In genomic region chr9:135650408-135650807, GRCh38 we compare ENCODE assay signal across 21 cellular contexts. TPM values are rescaled to one million over a fixed set of nuclear protein-coding genes. Genes with fewer than 3 reads are reported as not detected.
"Had no signal": no experiment of that assay in that cellular context is flagged by ENCODE, and none has a peak within 500 bp of the region (broad histone marks: within the 10 kb centered on the region; RNA-seq: fewer than 3 reads in every experiment).

No MANE protein-coding gene starts in this region.

- ATAC-seq: activated CD8-positive, alpha-beta T cell treated with anti-CD3 and anti-CD28 coated beads, Interleukin-2, amount 10 ng/mL, durations not matched to agents 7 days and 5 days; activated naive CD8-positive, alpha-beta T cell treated with anti-CD3 and anti-CD28 coated beads, Interleukin-2, amount 50 U/mL, for 24 hours; left lung; pancreas; sciatic nerve; stimulated activated effector memory CD8-positive, alpha-beta T cell treated with anti-CD3 and anti-CD28 coated beads, Interleukin-12 subunit alpha, Interleukin-12 subunit beta, amount 100 ng/mL, for 72 hours had no signal

- H3K4me1 ChIP-seq: colonic mucosa, left lung, pancreas had no signal

- H3K36me3 ChIP-seq: colonic mucosa, left lung, pancreas, thoracic aorta had no signal

- DNase-seq: activated CD4-positive, alpha-beta T cell treated with anti-CD3 and anti-CD28 coated beads, Interleukin-2, amount 10 ng/mL, durations not matched to agents 24 days and 14 days; activated CD8-positive, alpha-beta T cell treated with anti-CD3 and anti-CD28 coated beads, Interleukin-2, amount 10 ng/mL, durations not matched to agents 7 days and 5 days; activated naive CD4-positive, alpha-beta T cell treated with anti-CD3 and anti-CD28 coated beads, Interleukin-2, amount 10 ng/mL, durations not matched to agents 7 days and 5 days; activated naive CD8-positive, alpha-beta T cell treated with anti-CD3 and anti-CD28 coated beads, Interleukin-2, amount 50 U/mL, for 24 hours; activated T-cell treated with anti-CD3 and anti-CD28 coated beads, Interleukin-2, amount 50 U/mL, for 24 hours; anterior cingulate cortex; colonic mucosa; erythroblast; left lung; pancreas; stimulated activated CD4-positive, alpha-beta T cell treated with anti-CD3 and anti-CD28 coated beads, Interleukin-4, amount 100 ng/mL, for 24 hours; T-helper 9 cell had no signal

- H3K27me3 ChIP-seq: colonic mucosa, pancreas had no signal

- H3K4me3 ChIP-seq: colonic mucosa, left lung, pancreas, thoracic aorta had no signal

- H3K27ac ChIP-seq: colonic mucosa, left lung, pancreas, thoracic aorta had no signal

- FAIRE-seq: frontal cortex, pancreas had no signal

- H3K9me3 ChIP-seq: colonic mucosa, pancreas had no signal

RNA-seq across cellular contexts. Expression of gene GLT6D1, which starts 11.1 kb away (rescaled TPM):
- total RNA-seq: activated CD4-positive, alpha-beta T cell treated with anti-CD3 and anti-CD28 coated beads, Interleukin-2, amount 10 ng/mL, durations not matched to agents 24 days and 14 days; activated CD8-positive, alpha-beta T cell treated with anti-CD3 and anti-CD28 coated beads, Interleukin-2, amount 10 ng/mL, durations not matched to agents 7 days and 5 days; colonic mucosa; frontal cortex; kidney epithelial cell; left lung; lung microvascular endothelial cell; mononuclear cell; pancreas; pulmonary artery endothelial cell; sciatic nerve; thoracic aorta; ureter had no signal

RNA-seq across cellular contexts. Expression of gene LCN9, which starts 12.7 kb away (rescaled TPM):
- total RNA-seq: activated CD4-positive, alpha-beta T cell treated with anti-CD3 and anti-CD28 coated beads, Interleukin-2, amount 10 ng/mL, durations not matched to agents 24 days and 14 days; activated CD8-positive, alpha-beta T cell treated with anti-CD3 and anti-CD28 coated beads, Interleukin-2, amount 10 ng/mL, durations not matched to agents 7 days and 5 days; colonic mucosa; frontal cortex; kidney epithelial cell; left lung; lung microvascular endothelial cell; mononuclear cell; pancreas; pulmonary artery endothelial cell; sciatic nerve; thoracic aorta; ureter had no signal
- polyA plus RNA-seq: pancreas had no signal

RNA-seq across cellular contexts. Expression of gene SOHLH1, which starts 48.9 kb away (rescaled TPM):
- total RNA-seq: activated CD4-positive, alpha-beta T cell treated with anti-CD3 and anti-CD28 coated beads, Interleukin-2, amount 10 ng/mL, durations not matched to agents 24 days and 14 days; activated CD8-positive, alpha-beta T cell treated with anti-CD3 and anti-CD28 coated beads, Interleukin-2, amount 10 ng/mL, durations not matched to agents 7 days and 5 days; colonic mucosa; frontal cortex; kidney epithelial cell; left lung; lung microvascular endothelial cell; mononuclear cell; pancreas; pulmonary artery endothelial cell; sciatic nerve; thoracic aorta; ureter had no signal

RNA-seq across cellular contexts. Expression of gene KCNT1, which starts 51.6 kb away (rescaled TPM):
- total RNA-seq: activated CD4-positive, alpha-beta T cell treated with anti-CD3 and anti-CD28 coated beads, Interleukin-2, amount 10 ng/mL, durations not matched to agents 24 days and 14 days; activated CD8-positive, alpha-beta T cell treated with anti-CD3 and anti-CD28 coated beads, Interleukin-2, amount 10 ng/mL, durations not matched to agents 7 days and 5 days; kidney epithelial cell; lung microvascular endothelial cell had no signal
